ENCODE assay signal across 16 cellular contexts in the genomic region with DNA sequence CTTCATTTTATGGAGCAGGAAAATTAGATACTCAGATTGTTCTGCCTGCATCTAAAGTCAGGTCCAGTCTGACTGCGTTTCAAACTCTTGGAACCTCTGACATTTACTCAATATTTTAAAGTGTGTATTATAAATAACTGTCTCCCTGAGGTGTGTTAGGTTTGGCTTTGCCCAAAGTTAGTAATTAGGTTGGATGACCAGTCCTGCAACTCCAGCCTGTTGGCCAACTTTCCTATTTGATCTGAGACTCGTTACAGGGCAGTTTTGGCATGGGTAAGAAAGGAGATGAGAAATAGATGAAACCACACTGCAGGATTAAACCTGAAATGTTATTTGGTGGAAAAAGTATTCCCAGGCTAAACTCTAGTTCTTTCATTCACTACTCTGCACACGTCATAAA.
DNase-seq lines count a peak whose midpoint lies in the region; ATAC-seq, FAIRE-seq and TF ChIP-seq lines count a peak whose summit lies in the region.
"Had no signal": no experiment of that assay in that cellular context is flagged by ENCODE, and none has a peak within 500 bp of the region (broad histone marks: within the 10 kb centered on the region; RNA-seq: fewer than 3 reads in every experiment).

No MANE protein-coding gene starts in this region.

- H3K9me3 Mint-ChIP-seq in natural killer cell treated with Interleukin-12 subunit alpha and Interleukin-12 subunit beta and Interleukin-15 and Interleukin-18, amount 100 ng/mL, for 72 hours = no peaks in the 10 kb centered on the region
- H3K9me3 Mint-ChIP-seq: CD8-positive, alpha-beta T cell; HFFc6 had no signal

- H3K9me3 ChIP-seq in prostate gland = no peaks in the 10 kb centered on the region

- DNase-seq in D721Med (ENCODE audit: insufficient read length, low spot score) (no peak), left lobe of liver (ENCODE audit: low spot score) (peak; percentile 70), prostate gland (ENCODE audit: low spot score) (peak; percentile 78), kidney glomerular epithelial cell (lab: John Stamatoyannopoulos, UW) (no peak)
- no peak for DNase-seq in natural killer cell treated with Interleukin-12 subunit alpha and Interleukin-12 subunit beta and Interleukin-15 and Interleukin-18, amount 100 ng/mL, for 72 hours (ENCODE audit: low spot score)
- DNase-seq: CD8-positive, alpha-beta T cell; COR-L47; DND-41; GDM1 had no signal

- no peak overlapping the region for H3K27ac Mint-ChIP-seq in natural killer cell treated with Interleukin-12 subunit alpha and Interleukin-12 subunit beta and Interleukin-15 and Interleukin-18, amount 100 ng/mL, for 72 hours
- H3K27ac Mint-ChIP-seq: CD14-positive monocyte; CD8-positive, alpha-beta T cell; HFFc6 had no signal

- TF ChIP-seq POLR2A in prostate gland (IDR thresholded peaks at IDR 0.05) = no peak

- H3K36me3 Mint-ChIP-seq in natural killer cell treated with Interleukin-12 subunit alpha and Interleukin-12 subunit beta and Interleukin-15 and Interleukin-18, amount 100 ng/mL, for 72 hours = no peaks in the 10 kb centered on the region
- H3K36me3 Mint-ChIP-seq: CD14-positive monocyte; CD8-positive, alpha-beta T cell had no signal

- TF ChIP-seq CTCF in 22Rv1 (IDR thresholded peaks at IDR 0.05) = no peak
- TF ChIP-seq CTCF in D721Med (IDR thresholded peaks at IDR 0.05; ENCODE audit: insufficient read depth, missing control alignments) = no peak
- no peak for TF ChIP-seq CTCF in prostate gland (IDR thresholded peaks at IDR 0.05)

- no peaks in the 10 kb centered on the region for H3K27me3 ChIP-seq in prostate gland (replicated peaks; ENCODE audit: insufficient read depth)

- intact Hi-C loops in prostate gland (cut with DNase I) = no loop called here

- H3K4me1 Mint-ChIP-seq in natural killer cell treated with Interleukin-12 subunit alpha and Interleukin-12 subunit beta and Interleukin-15 and Interleukin-18, amount 100 ng/mL, for 72 hours (ENCODE audit: low read depth in 2 of 2) = no peaks in the 10 kb centered on the region
- H3K4me1 Mint-ChIP-seq: CD14-positive monocyte had no signal

- H3K27ac ChIP-seq in 22Rv1 (peak overlapping the region; percentile 96), prostate gland (peak overlapping the region in 1 of 2 donors; percentile 30)

- peak; percentile 61 for ATAC-seq in left lobe of liver
- ATAC-seq in natural killer cell treated with Interleukin-12 subunit alpha and Interleukin-12 subunit beta and Interleukin-15 and Interleukin-18, amount 100 ng/mL, for 72 hours = no peak
- ATAC-seq: CD8-positive, alpha-beta T cell had no signal

- H3K4me3 ChIP-seq in prostate gland = no peak overlapping the region

- H3K36me3 ChIP-seq in prostate gland = no peaks in the 10 kb centered on the region

- 25% methylated on average over 3 of the region's 3 CpGs for WGBS in prostate gland

- no peaks in the 10 kb centered on the region for H3K4me1 ChIP-seq in prostate gland (replicated peaks)

- H3K27me3 Mint-ChIP-seq in natural killer cell treated with Interleukin-12 subunit alpha and Interleukin-12 subunit beta and Interleukin-15 and Interleukin-18, amount 100 ng/mL, for 72 hours = peaks cover 9 to 22% of the 10 kb centered on the region in 2 donors

- H3K4me3 Mint-ChIP-seq in natural killer cell treated with Interleukin-12 subunit alpha and Interleukin-12 subunit beta and Interleukin-15 and Interleukin-18, amount 100 ng/mL, for 72 hours = no peak overlapping the region
- H3K4me3 Mint-ChIP-seq: CD14-positive monocyte; CD8-positive, alpha-beta T cell; HFFc6 had no signal

- FAIRE-seq in D721Med (lab: Jason Lieb, UNC) = peak; percentile 25
- FAIRE-seq: GM12892, GM19239, H1, HTR-8/SVneo had no signal

Comparison
In these comparisons a context has a peak if more than half of its experiments do, and no peak if none do; other contexts are left out.
1. DNase-seq: peak in left lobe of liver (single experiment) and prostate gland (single experiment); none in D721Med (single experiment), kidney glomerular epithelial cell (single experiment) and natural killer cell treated with Interleukin-12 subunit alpha and Interleukin-12 subunit beta and Interleukin-15 and Interleukin-18, amount 100 ng/mL, for 72 hours (single experiment).